1 cellular context compared by ENCODE assay signal in the genomic region with DNA sequence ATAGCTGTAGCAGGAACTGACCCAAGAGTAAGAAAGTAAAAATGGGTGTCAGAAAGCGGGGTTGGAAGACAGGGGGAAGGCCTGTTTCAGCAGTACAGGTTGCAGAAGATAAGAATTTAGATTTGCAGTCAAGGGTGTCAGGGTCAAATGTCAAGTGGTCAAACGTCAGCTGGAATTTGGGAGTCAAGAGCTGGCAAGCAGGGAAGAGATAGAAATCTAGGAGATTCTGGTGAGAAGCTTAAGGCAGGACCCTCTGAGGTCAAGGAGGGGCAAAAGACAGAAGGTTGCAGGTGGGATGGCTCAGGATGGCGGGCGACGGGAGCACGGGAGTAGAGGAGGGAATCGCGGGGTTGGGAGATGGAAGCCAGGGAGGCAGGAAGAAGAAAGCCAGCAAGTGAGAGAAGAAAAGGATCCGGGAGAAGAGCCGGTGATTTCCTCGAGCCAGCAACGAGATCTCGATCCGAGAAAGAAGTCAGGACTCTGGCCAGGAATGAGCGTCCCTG.
A peak's percentile ranks its signal among the peaks of the same experiment; 100 is the strongest.
TF ChIP-seq lines count a peak whose summit lies in the region.

No MANE protein-coding gene starts in this region.

TF ChIP-seq in HepG2, 621 proteins besides CTCF, POLR2A, EP300 and RAD21 (continued from another document):
- TF ChIP-seq ZNF350 (CRISPR knock-in tag; IDR thresholded peaks at IDR 0.05; ENCODE audit: borderline replicate concordance, low read depth) (0 out of 2 replicates have a peak, but pooled peaks have one; percentile 8), ZNF563 (CRISPR knock-in tag; IDR thresholded peaks at IDR 0.05) (no peak)
